ENCODE assay signal across 12 cellular contexts in genomic region chr2:218853766-218854165, GRCh38. TPM values are rescaled to one million over a fixed set of nuclear protein-coding genes. Genes with fewer than 3 reads are reported as not detected.
DNase-seq lines count a peak whose midpoint lies in the region; ATAC-seq, FAIRE-seq and TF ChIP-seq lines count a peak whose summit lies in the region.
"Had no signal": no experiment of that assay in that cellular context is flagged by ENCODE, and none has a peak within 500 bp of the region (broad histone marks: within the 10 kb centered on the region; RNA-seq: fewer than 3 reads in every experiment).

No MANE protein-coding gene starts in this region.

- H3K36me3 ChIP-seq in heart right ventricle, result no peaks in the 10 kb centered on the region
- H3K36me3 ChIP-seq: upper lobe of right lung had no signal

- no peak for FAIRE-seq in A549 (lab: Jason Lieb, UNC)

- ATAC-seq in A549, result peak; percentile 28 to 32; a peak in 5 of 6 replicates
- ATAC-seq in HG03280 (IDR thresholded peaks at IDR 0.05; ENCODE audit: unreplicated experiment), result no peak
- ATAC-seq in heart right ventricle, result no peak

- peak in 1 of 2 experiments; percentile 29 for DNase-seq in A549 (ENCODE audit: low read depth in 1 of 2, low spot score in 1 of 2)
- peak; percentile 60 for DNase-seq in HPDE6-E6E7 (ENCODE audit: extremely low spot score)
- peak; percentile 79 for DNase-seq in RWPE1 (ENCODE audit: low spot score)
- DNase-seq in glomerular visceral epithelial cell (ENCODE audit: extremely low spot score), result peak; percentile 59
- DNase-seq in AG08395 (ENCODE audit: low spot score), result no peak
- DNase-seq in heart right ventricle, result no peak
- no peak for DNase-seq in NCI-H2107 treated with DMSO at 0.1 percent for 48 hours (lab: John Stamatoyannopoulos, UW; ENCODE audit: unreplicated experiment)
- DNase-seq: activated T-cell treated with anti-CD3 and anti-CD28 coated beads for 4 hours; central memory CD4-positive, alpha-beta T cell; NCI-H526; upper lobe of right lung had no signal

- TF ChIP-seq RAD21 in A549 (conservative IDR thresholded peaks at IDR 0.05 in 1 of 2, IDR thresholded peaks at IDR 0.05 in 1 of 2), result no peak

- H3K4me2 ChIP-seq in A549, result 0 out of 3 replicates have a peak overlapping the region, but pooled peaks have one; percentile 10

- no peak for TF ChIP-seq CTCF in A549 (IDR thresholded peaks at IDR 0.05)
- TF ChIP-seq CTCF in RWPE1 (conservative IDR thresholded peaks at IDR 0.05; ENCODE audit: low read depth), result no peak
- no peak for TF ChIP-seq CTCF in heart right ventricle (IDR thresholded peaks at IDR 0.05)

- no peak for TF ChIP-seq EP300 in A549 (IDR thresholded peaks at IDR 0.05)

- WGBS in A549 (ENCODE audit: missing lambda C conversion rate), result 65% methylated on average over 5 of the region's 5 CpGs
- WGBS in heart right ventricle, 2 donors, result 34 to 45% methylated on average over 5 of the region's 5 CpGs

- intact Hi-C loops in heart right ventricle (cut with DNase I), result loop anchor here in 4 of 10 donors (1.0 to 10.0 kb wide), 4 partner anchors 45 to 396 kb away; no protein-coding TSS in a partner anchor

- POLR2A ChIA-PET in A549 (lab: Yijun Ruan, JAX) (no interaction called here), RWPE1 (lab: Yijun Ruan, JAX; ENCODE audit: low non-redundant PET) (no interaction called here)

- peaks cover 31% of the 10 kb centered on the region for H3K4me1 ChIP-seq in A549
- peaks cover 0 to 10% (median 0%) of the 10 kb centered on the region in 9 donors for H3K4me1 ChIP-seq in heart right ventricle
- H3K4me1 ChIP-seq: upper lobe of right lung had no signal

- H3K4me3 ChIP-seq in A549, result no peak overlapping the region
- no peak overlapping the region for H3K4me3 ChIP-seq in heart right ventricle
- H3K4me3 ChIP-seq: upper lobe of right lung had no signal

- H3K27ac ChIP-seq in A549 (0 out of 6 replicates have a peak overlapping the region, but pooled peaks of 1 of the 2 experiments have one; percentile 12), RWPE1 (peak overlapping the region; percentile 15; the same call in 1 of the 2 replicates), heart right ventricle (no peak overlapping the region)
- H3K27ac ChIP-seq: upper lobe of right lung had no signal

- peaks cover 0 to 95% (median 82%) of the 10 kb centered on the region in 7 donors for H3K27me3 ChIP-seq in heart right ventricle

- no peaks in the 10 kb centered on the region for H3K9me3 ChIP-seq in A549
- H3K9me3 ChIP-seq in heart right ventricle, result no peaks in the 10 kb centered on the region
- H3K9me3 ChIP-seq: upper lobe of right lung had no signal

- CTCF ChIA-PET in A549 (lab: Yijun Ruan, JAX) (interaction anchor here (0.6 to 6.2 kb wide), 10 partner anchors 11 to 461 kb away, joined by 3 to 57 read pairs (median 4); no protein-coding TSS in a partner anchor), RWPE1 (lab: Yijun Ruan, JAX) (interaction anchor here (0.6 to 3.8 kb wide), 7 partner anchors 22 to 156 kb away, joined by 3 to 21 read pairs (median 3); no protein-coding TSS in a partner anchor)

- TF ChIP-seq POLR2A in A549 (IDR thresholded peaks at IDR 0.05; ENCODE audit: low read length), result no peak

TF ChIP-seq in A549, 52 proteins besides CTCF, POLR2A, EP300 and RAD21:
- TF ChIP-seq FOXS1 (CRISPR knock-in tag; IDR thresholded peaks at IDR 0.05) (no peak), JUNB (IDR thresholded peaks at IDR 0.05) (no peak), CBX8 (IDR thresholded peaks at IDR 0.05) (no peak), POLR2AphosphoS2 (conservative IDR thresholded peaks at IDR 0.05; ENCODE audit: low read length) (no peak), BHLHE40 (IDR thresholded peaks at IDR 0.05; ENCODE audit: low read depth, low read length) (no peak), HOXB5 (CRISPR knock-in tag; IDR thresholded peaks at IDR 0.05) (no peak), FOSL2 (IDR thresholded peaks at IDR 0.05) (no peak), FOSL2 (CRISPR knock-in tag; IDR thresholded peaks at IDR 0.05) (no peak), SREBF2 (IDR thresholded peaks at IDR 0.05) (no peak), RFX5 (IDR thresholded peaks at IDR 0.05) (no peak), RCOR1 (IDR thresholded peaks at IDR 0.05; ENCODE audit: low read depth, low read length) (no peak), MAFK (IDR thresholded peaks at IDR 0.05; ENCODE audit: partially characterized antibody) (no peak), EHF (CRISPR knock-in tag; IDR thresholded peaks at IDR 0.05) (no peak), BCL3 (IDR thresholded peaks at IDR 0.05) (no peak)
- TF ChIP-seq, protein P1, sequence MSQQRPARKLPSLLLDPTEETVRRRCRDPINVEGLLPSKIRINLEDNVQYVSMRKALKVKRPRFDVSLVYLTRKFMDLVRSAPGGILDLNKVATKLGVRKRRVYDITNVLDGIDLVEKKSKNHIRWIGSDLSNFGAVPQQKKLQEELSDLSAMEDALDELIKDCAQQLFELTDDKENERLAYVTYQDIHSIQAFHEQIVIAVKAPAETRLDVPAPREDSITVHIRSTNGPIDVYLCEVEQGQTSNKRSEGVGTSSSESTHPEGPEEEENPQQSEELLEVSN (IDR thresholded peaks at IDR 0.05; ENCODE audit: borderline replicate concordance, low read depth), result no peak

RNA-seq across cellular contexts. Expression of gene WNT6, which starts 5.8 kb away (rescaled TPM):
- 0.05 and 0.06 TPM in 2 replicates for polyA plus RNA-seq in A549 (2011; rRNA removed)
- polyA plus RNA-seq in A549 (2012; cell fraction: cytosol; rRNA removed), result 0.15 and 0.44 TPM in 2 replicates
- polyA plus RNA-seq in A549 (2012; cell fraction: nucleus; rRNA removed), result 0.05 and 0.40 TPM in 2 replicates
- 0.08 to 0.28 TPM (median 0.10 TPM) in 3 replicates for polyA plus RNA-seq in A549 (2017; fragmentation: RNase III; extraction: RNeasy Plus Mini Kit Qiagen cat#74134 plus additional on column Dnase treatment)
- polyA minus RNA-seq in A549 (2011; rRNA and poly(A)+ RNA removed), result not detected in 2 replicates
- 1 to 10 TPM in 3 of 10 donors, under 1 TPM in 7; 0.15 to 2.9 (median 0.67) TPM for total RNA-seq in heart right ventricle
- 1 to 10 TPM; 1.1 to 3.0 TPM for polyA plus RNA-seq in heart right ventricle
- total RNA-seq: upper lobe of right lung had no signal

RNA-seq across cellular contexts. Expression of gene PRKAG3, which starts 22.2 kb away (rescaled TPM):
- polyA plus RNA-seq in A549 (2011; rRNA removed), result not detected in 2 replicates
- polyA plus RNA-seq in A549 (2012; cell fraction: cytosol; rRNA removed), result not detected in 2 replicates
- polyA plus RNA-seq in A549 (2012; cell fraction: nucleus; rRNA removed), result not detected in 2 replicates
- polyA plus RNA-seq in A549 (2017; fragmentation: RNase III; extraction: RNeasy Plus Mini Kit Qiagen cat#74134 plus additional on column Dnase treatment), result not detected in 3 replicates
- polyA minus RNA-seq in A549 (2011; rRNA and poly(A)+ RNA removed), result not detected in 2 replicates
- total RNA-seq in heart right ventricle, result under 1 TPM in 3 of 10 donors, not detected in 7; 0.09 to 0.19 (median 0.15) TPM
- under 1 TPM in 1 of 2 donors, not detected in 1; 0.03 TPM for polyA plus RNA-seq in heart right ventricle
- total RNA-seq: upper lobe of right lung had no signal

RNA-seq across cellular contexts. Expression of gene WNT10A, which starts 26.9 kb away (rescaled TPM):
- not detected in 2 replicates for polyA plus RNA-seq in A549 (2011; rRNA removed)
- 0.01 and 0.03 TPM in 2 replicates for polyA plus RNA-seq in A549 (2012; cell fraction: cytosol; rRNA removed)
- 0.02 and 0.04 TPM in 2 replicates for polyA plus RNA-seq in A549 (2012; cell fraction: nucleus; rRNA removed)
- 0.04 TPM in 2 of 3 replicates, not detected in the other for polyA plus RNA-seq in A549 (2017; fragmentation: RNase III; extraction: RNeasy Plus Mini Kit Qiagen cat#74134 plus additional on column Dnase treatment)
- polyA minus RNA-seq in A549 (2011; rRNA and poly(A)+ RNA removed), result not detected in 2 replicates
- under 1 TPM in 2 of 10 donors, not detected in 8; 0.28 to 0.56 TPM for total RNA-seq in heart right ventricle
- under 1 TPM; 0.01 to 0.07 TPM for polyA plus RNA-seq in heart right ventricle

Comparison
In these comparisons a context has a peak if more than half of its experiments do, and no peak if none do; other contexts are left out.
1. ATAC-seq: peak in A549 (2 of 2); none in HG03280 (single experiment) and heart right ventricle (0 of 8).
2. DNase-seq: peak in HPDE6-E6E7 (single experiment), RWPE1 (single experiment) and glomerular visceral epithelial cell (single experiment); none in AG08395 (single experiment), heart right ventricle (0 of 2) and NCI-H2107 treated with DMSO at 0.1 percent for 48 hours (single experiment).